In genomic region chr13:71770710-71771109, GRCh38 we compare ENCODE assay signal across 23 cellular contexts.
DNase-seq lines count a peak whose midpoint lies in the region; TF ChIP-seq lines count a peak whose summit lies in the region.
"Had no signal": no experiment of that assay in that cellular context is flagged by ENCODE, and none has a peak within 500 bp of the region (broad histone marks: within the 10 kb centered on the region; RNA-seq: fewer than 3 reads in every experiment).

No MANE protein-coding gene starts in this region.

- no peak overlapping the region for H3K4me3 Mint-ChIP-seq in progenitor cell of endocrine pancreas (ENCODE audit: low read depth)
- H3K4me3 Mint-ChIP-seq: CD4-positive, alpha-beta T cell had no signal

- peaks cover 32% of the 10 kb centered on the region for H3K4me1 Mint-ChIP-seq in progenitor cell of endocrine pancreas (ENCODE audit: low read depth)

- TF ChIP-seq CTCF in epithelial cell of esophagus (IDR thresholded peaks at IDR 0.05; ENCODE audit: insufficient read depth, low read depth, low read length, missing control alignments) = no peak
- TF ChIP-seq CTCF in progenitor cell of endocrine pancreas (IDR thresholded peaks at IDR 0.05; ENCODE audit: unreplicated experiment) = no peak

- no peak overlapping the region for H3K4me3 ChIP-seq in epithelial cell of esophagus (ENCODE audit: low read length)
- H3K4me3 ChIP-seq: BLaER1, MG63, PC-9, SJCRH30 had no signal

- H3K27me3 Mint-ChIP-seq in progenitor cell of endocrine pancreas = no peaks in the 10 kb centered on the region
- H3K27me3 Mint-ChIP-seq: CD4-positive, alpha-beta T cell had no signal

- H3K27ac Mint-ChIP-seq in progenitor cell of endocrine pancreas = peak overlapping the region; percentile 9
- H3K27ac Mint-ChIP-seq: CD4-positive, alpha-beta T cell had no signal

- H3K36me3 Mint-ChIP-seq in progenitor cell of endocrine pancreas (ENCODE audit: insufficient read depth) = peaks cover 2% of the 10 kb centered on the region

- peak; percentile 76 for DNase-seq in NCI-H82 (lab: John Stamatoyannopoulos, UW)
- peak; percentile 55 for DNase-seq in epithelial cell of esophagus (ENCODE audit: low read depth)
- DNase-seq in kidney tubule cell (ENCODE audit: low spot score) = peak; percentile 50
- no peak for DNase-seq in progenitor cell of endocrine pancreas (ENCODE audit: low spot score, unreplicated experiment)
- no peak for DNase-seq in foreskin melanocyte
- DNase-seq in activated CD4-positive, CD25-positive, alpha-beta regulatory T cell (lab: John Stamatoyannopoulos, UW) = no peak
- no peak for DNase-seq in GM03348 (ENCODE audit: low spot score)
- no peak for DNase-seq in glomerular visceral epithelial cell (ENCODE audit: extremely low spot score)
- DNase-seq: CD4-positive, alpha-beta T cell; COR-L47; GDM1; IMR-90; KG1; MG63; NCI-H1105 treated with DMSO at 0.1 percent for 48 hours; NCI-H146; NCI-H1930; NCI-H2107; NCI-H524; NCI-H774; PC-9; SJCRH30 had no signal

- H3K9me3 Mint-ChIP-seq in progenitor cell of endocrine pancreas (ENCODE audit: low read depth) = peaks cover 3% of the 10 kb centered on the region
- H3K9me3 Mint-ChIP-seq: CD4-positive, alpha-beta T cell had no signal

Comparison
In these comparisons a context has a peak if more than half of its experiments do, and no peak if none do; other contexts are left out.
1. DNase-seq: peak in NCI-H82 (single experiment), epithelial cell of esophagus (single experiment) and kidney tubule cell (single experiment); none in progenitor cell of endocrine pancreas (single experiment), foreskin melanocyte (single experiment), activated CD4-positive, CD25-positive, alpha-beta regulatory T cell (0 of 4), GM03348 (single experiment) and glomerular visceral epithelial cell (single experiment).